1 cellular context compared by ENCODE assay signal in the genomic region with DNA sequence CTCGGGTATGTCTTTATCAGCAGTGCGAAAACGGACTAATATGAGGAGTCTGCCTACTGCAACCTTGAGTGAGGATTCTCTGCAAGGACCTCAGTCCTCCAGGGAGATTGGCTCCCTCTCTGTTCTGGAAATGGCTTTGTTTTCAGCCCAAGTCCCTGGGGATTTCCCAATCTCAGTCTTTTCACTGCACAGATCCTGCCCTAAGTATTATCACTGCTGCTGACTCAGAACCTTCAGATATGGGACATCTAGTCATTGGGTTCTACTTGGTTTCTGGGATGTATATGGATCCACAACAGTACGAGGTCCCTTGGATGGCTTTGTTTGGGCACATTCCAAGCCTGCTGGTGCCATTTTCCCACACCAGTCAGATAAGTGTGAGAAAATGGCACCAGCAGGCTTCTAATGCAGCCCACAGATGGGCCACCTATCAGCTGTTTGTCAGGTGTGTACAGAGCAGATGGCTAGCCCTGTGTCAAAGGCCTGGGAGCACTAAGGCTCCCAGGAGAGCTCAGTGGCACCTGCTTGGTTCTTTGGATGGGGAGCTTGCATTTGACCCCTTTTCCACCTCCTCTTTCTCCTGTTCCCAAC.
TF ChIP-seq lines count a peak whose summit lies in the region.

No MANE protein-coding gene starts in this region.

TF ChIP-seq in H1, 55 proteins besides CTCF, POLR2A, EP300 and RAD21:
- TF ChIP-seq POLR2AphosphoS5 (IDR thresholded peaks at IDR 0.05; ENCODE audit: low read depth, low read length): no peak
- no peak for TF ChIP-seq MAFK (IDR thresholded peaks at IDR 0.05; ENCODE audit: low read depth, low read length)
- TF ChIP-seq SP1 (IDR thresholded peaks at IDR 0.05; ENCODE audit: low read depth, low read length): no peak
- TF ChIP-seq RBBP5 (IDR thresholded peaks at IDR 0.05; ENCODE audit: borderline replicate concordance, low read depth, low read length): no peak
- TF ChIP-seq ZNF274 (IDR thresholded peaks at IDR 0.05; ENCODE audit: borderline replicate concordance, extremely low read depth, low read length): no peak
- TF ChIP-seq HDAC2 (IDR thresholded peaks at IDR 0.05; ENCODE audit: borderline replicate concordance in 1 of 2, low read depth in 2 of 2, low read length in 2 of 2): no peak
- no peak for TF ChIP-seq CTBP2 (IDR thresholded peaks at IDR 0.05; ENCODE audit: borderline replicate concordance, insufficient read depth, insufficient read length, low read length)
- TF ChIP-seq, protein P1, sequence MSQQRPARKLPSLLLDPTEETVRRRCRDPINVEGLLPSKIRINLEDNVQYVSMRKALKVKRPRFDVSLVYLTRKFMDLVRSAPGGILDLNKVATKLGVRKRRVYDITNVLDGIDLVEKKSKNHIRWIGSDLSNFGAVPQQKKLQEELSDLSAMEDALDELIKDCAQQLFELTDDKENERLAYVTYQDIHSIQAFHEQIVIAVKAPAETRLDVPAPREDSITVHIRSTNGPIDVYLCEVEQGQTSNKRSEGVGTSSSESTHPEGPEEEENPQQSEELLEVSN (IDR thresholded peaks at IDR 0.05): no peak
- no peak for TF ChIP-seq GTF2F1 (IDR thresholded peaks at IDR 0.05; ENCODE audit: borderline replicate concordance, low read depth, low read length)
- TF ChIP-seq CBX5 (IDR thresholded peaks at IDR 0.05; ENCODE audit: low read depth, low read length): no peak
- TF ChIP-seq EZH2 (IDR thresholded peaks at IDR 0.05; ENCODE audit: low read depth, low read length, severe bottlenecking): no peak
- no peak for TF ChIP-seq SIRT6 (IDR thresholded peaks at IDR 0.05; ENCODE audit: low read length)
- no peak for TF ChIP-seq BRCA1 (IDR thresholded peaks at IDR 0.05; ENCODE audit: low read depth, low read length)
- no peak for TF ChIP-seq JUND (IDR thresholded peaks at IDR 0.05; ENCODE audit: low read length)
- TF ChIP-seq CEBPB (IDR thresholded peaks at IDR 0.05; ENCODE audit: low read depth, low read length): no peak
- no peak for TF ChIP-seq SIN3A (conservative IDR thresholded peaks at IDR 0.05 in 1 of 2, IDR thresholded peaks at IDR 0.05 in 1 of 2; ENCODE audit: low read depth in 1 of 2, low read length in 2 of 2)
- TF ChIP-seq, protein P2, sequence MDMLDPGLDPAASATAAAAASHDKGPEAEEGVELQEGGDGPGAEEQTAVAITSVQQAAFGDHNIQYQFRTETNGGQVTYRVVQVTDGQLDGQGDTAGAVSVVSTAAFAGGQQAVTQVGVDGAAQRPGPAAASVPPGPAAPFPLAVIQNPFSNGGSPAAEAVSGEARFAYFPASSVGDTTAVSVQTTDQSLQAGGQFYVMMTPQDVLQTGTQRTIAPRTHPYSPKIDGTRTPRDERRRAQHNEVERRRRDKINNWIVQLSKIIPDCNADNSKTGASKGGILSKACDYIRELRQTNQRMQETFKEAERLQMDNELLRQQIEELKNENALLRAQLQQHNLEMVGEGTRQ (IDR thresholded peaks at IDR 0.05; ENCODE audit: low read length): no peak
- no peak for TF ChIP-seq RNF2 (IDR thresholded peaks at IDR 0.05; ENCODE audit: borderline replicate concordance, low read depth, low read length, missing control alignments, poor library complexity, severe bottlenecking)
